In genomic region chr11:12826441-12826840, GRCh38 we compare ENCODE assay signal across 19 cellular contexts.
DNase-seq lines count a peak whose midpoint lies in the region; ATAC-seq and TF ChIP-seq lines count a peak whose summit lies in the region.
"Had no signal": no experiment of that assay in that cellular context is flagged by ENCODE, and none has a peak within 500 bp of the region (broad histone marks: within the 10 kb centered on the region; RNA-seq: fewer than 3 reads in every experiment).

No MANE protein-coding gene starts in this region.

- no peak for TF ChIP-seq RAD21 in IMR-90 (IDR thresholded peaks at IDR 0.05; ENCODE audit: low read length)

- POLR2A ChIA-PET in IMR-90 (lab: Charles Lee; ENCODE audit: unreplicated experiment), result no interaction called here

- no peak overlapping the region for H3K56ac ChIP-seq in IMR-90 (ENCODE audit: extremely low read depth, insufficient read depth, low read length)

- in situ Hi-C loops in IMR-90 (cut with MboI; ENCODE audit: low sequenced_read_pairs), result no loop called here

- no peak overlapping the region for H4K8ac ChIP-seq in IMR-90 (ENCODE audit: low read depth in 2 of 2, low read length in 2 of 2)

- no peaks in the 10 kb centered on the region for H3K9me3 ChIP-seq in IMR-90 (ENCODE audit: control insufficient read depth, insufficient read depth, low read length)
- H3K9me3 ChIP-seq in parathyroid adenoma (ENCODE audit: control insufficient read depth, low read length), result no peaks in the 10 kb centered on the region
- H3K9me3 ChIP-seq in left lung, result no peaks in the 10 kb centered on the region
- H3K9me3 ChIP-seq: BLaER1 treated with 17β-estradiol and CSF1 and Interleukin-3, amounts not matched to agents 10 nM and 100 nM had no signal

- TF ChIP-seq CTCF in IMR-90 (conservative IDR thresholded peaks at IDR 0.05; ENCODE audit: low read depth, low read length) (no peak), parathyroid adenoma (IDR thresholded peaks at IDR 0.05) (no peak), left lung (IDR thresholded peaks at IDR 0.05) (no peak)

- H3K18ac ChIP-seq in IMR-90 (ENCODE audit: low read depth, low read length), result no peak overlapping the region

- TF ChIP-seq POLR2A in IMR-90 (IDR thresholded peaks at IDR 0.05; ENCODE audit: low read depth, low read length), result no peak
- no peak for TF ChIP-seq POLR2A in GM18505 (IDR thresholded peaks at IDR 0.05; ENCODE audit: borderline replicate concordance, extremely low read depth, insufficient read depth, insufficient read length)

- no peak for DNase-seq in IMR-90
- peak; percentile 63 for DNase-seq in amniotic epithelial cell (ENCODE audit: low read depth)
- DNase-seq in NOMO-1 treated with dmso at 0.1 percent for 144 hours (lab: John Stamatoyannopoulos, UW; ENCODE audit: unreplicated experiment), result no peak
- no peak for DNase-seq in left lung
- DNase-seq: CD8-positive, alpha-beta T cell; NCI-H1105; NCI-H1694; NCI-H2081 treated with DMSO at 0.1 percent for 48 hours; NCI-H510A; NCI-H748 treated with DMSO at 0.1 percent for 48 hours; NK-92 treated with Interleukin-12 subunit alpha and Interleukin-12 subunit beta, amount 100 ng/mL, for 24 hours; SHP77 treated with DMSO at 0.1 percent for 48 hours had no signal

- H2AK5ac ChIP-seq in IMR-90 (ENCODE audit: low read depth, low read length), result no peak overlapping the region

- peaks cover 37% of the 10 kb centered on the region for H3K9me1 ChIP-seq in IMR-90 (ENCODE audit: insufficient read depth, low read length)

- H3K9ac ChIP-seq in IMR-90 (ENCODE audit: low read depth, low read length), result no peak overlapping the region
- H3K9ac ChIP-seq in parathyroid adenoma, result no peak overlapping the region
- H3K9ac ChIP-seq: BLaER1 treated with 17β-estradiol and CSF1 and Interleukin-3, amounts not matched to agents 10 nM and 100 nM had no signal

- H2AFZ ChIP-seq in ACC112 (ENCODE audit: low read length, unreplicated experiment) (no peak overlapping the region), IMR-90 (replicated peaks; ENCODE audit: low read length, poor library complexity) (no peak overlapping the region), parathyroid adenoma (no peak overlapping the region)

- CTCF ChIA-PET in IMR-90 (lab: Yijun Ruan, JAX), result interaction anchor here (0.6 kb wide), 1 partner anchor 163 kb away, joined by 8 read pairs; no protein-coding TSS in a partner anchor

- H3K36me3 ChIP-seq in ACC112 (ENCODE audit: insufficient read depth, low read length) (peaks cover 15% of the 10 kb centered on the region), IMR-90 (ENCODE audit: control insufficient read depth, insufficient read depth, low read length) (no peaks in the 10 kb centered on the region), parathyroid adenoma (ENCODE audit: control insufficient read depth, insufficient read depth, low read length) (no peaks in the 10 kb centered on the region), left lung (no peaks in the 10 kb centered on the region)
- H3K36me3 ChIP-seq: BLaER1 treated with 17β-estradiol and CSF1 and Interleukin-3, amounts not matched to agents 10 nM and 100 nM had no signal

- H2BK20ac ChIP-seq in IMR-90 (ENCODE audit: low read depth, low read length), result no peak overlapping the region

- no peak overlapping the region for H2BK5ac ChIP-seq in IMR-90 (ENCODE audit: low read depth, low read length, poor library complexity, severe bottlenecking)

- peaks cover 24 to 87% of the 10 kb centered on the region in 2 experiments for H3K79me1 ChIP-seq in IMR-90 (ENCODE audit: low read depth in 1 of 2, low read length in 2 of 2)

- no peak overlapping the region for H2AK9ac ChIP-seq in IMR-90 (replicated peaks; ENCODE audit: low read depth, low read length, poor library complexity)

- H2BK15ac ChIP-seq in IMR-90 (ENCODE audit: low read depth, low read length), result no peak overlapping the region

- H3K4me2 ChIP-seq in IMR-90 (ENCODE audit: low read depth, low read length) (no peak overlapping the region), parathyroid adenoma (ENCODE audit: low read length) (no peak overlapping the region)
- H3K4me2 ChIP-seq: BLaER1 treated with 17β-estradiol and CSF1 and Interleukin-3, amounts not matched to agents 10 nM and 100 nM had no signal

- H3K27me3 ChIP-seq in ACC112 (ENCODE audit: insufficient read depth, low read length) (no peaks in the 10 kb centered on the region), IMR-90 (ENCODE audit: control insufficient read depth, insufficient read depth, low read length) (no peaks in the 10 kb centered on the region), parathyroid adenoma (ENCODE audit: control insufficient read depth, insufficient read depth, low read length) (no peaks in the 10 kb centered on the region), left lung (peaks cover 0 to 20% of the 10 kb centered on the region in 2 donors)

- no peak overlapping the region for H4K91ac ChIP-seq in IMR-90 (ENCODE audit: insufficient read depth, low read depth, low read length)

- peak overlapping the region; percentile 37 for H3K27ac ChIP-seq in ACC112 (ENCODE audit: low read depth, low read length)
- H3K27ac ChIP-seq in IMR-90 (ENCODE audit: insufficient read depth, low read length), result no peak overlapping the region
- peak overlapping the region; percentile 89 for H3K27ac ChIP-seq in parathyroid adenoma
- H3K27ac ChIP-seq in left lung, result no peak overlapping the region
- H3K27ac ChIP-seq: BLaER1 treated with 17β-estradiol and CSF1 and Interleukin-3, amounts not matched to agents 10 nM and 100 nM had no signal

- H3K23ac ChIP-seq in IMR-90 (ENCODE audit: low read depth, low read length), result peak overlapping the region; percentile 36; the same call in 1 of the 2 replicates

- H3K4me3 ChIP-seq in ACC112 (ENCODE audit: low read depth, low read length), result no peak overlapping the region
- H3K4me3 ChIP-seq in IMR-90 (ENCODE audit: insufficient read depth, low read depth, low read length), result no peak overlapping the region
- H3K4me3 ChIP-seq in parathyroid adenoma (ENCODE audit: low read depth, low read length), result no peak overlapping the region
- H3K4me3 ChIP-seq in left lung, result no peak overlapping the region
- H3K4me3 ChIP-seq: BLaER1 treated with 17β-estradiol and CSF1 and Interleukin-3, amounts not matched to agents 10 nM and 100 nM had no signal

- ATAC-seq in IMR-90 (ENCODE audit: low read depth), result no peak
- ATAC-seq in GM18505 (IDR thresholded peaks at IDR 0.05; ENCODE audit: unreplicated experiment), result no peak
- no peak for ATAC-seq in GM21381 (IDR thresholded peaks at IDR 0.05; ENCODE audit: unreplicated experiment)
- ATAC-seq in left lung, result no peak
- ATAC-seq: CD8-positive, alpha-beta T cell; HCT116; SK-N-SH treated with all-trans-retinoic acid at 6 μM for 48 hours had no signal

- dilution Hi-C loops in IMR-90 (cut with HindIII; ENCODE audit: low sequenced_read_pairs, unreplicated experiment), result no loop called here

- intact Hi-C loops in IMR-90 (cut with micrococcal nuclease), result no loop called here
- intact Hi-C loops in left lung (cut with DNase I), result no loop called here

- H4K5ac ChIP-seq in IMR-90 (ENCODE audit: low read depth, low read length), result no peak overlapping the region

- BruUV-seq in IMR-90 (replicated peaks; lab: Mats Ljungman, UMichigan), result no TSS peak

- H3K4ac ChIP-seq in IMR-90 (ENCODE audit: low read depth, low read length), result no peak overlapping the region

- no peak overlapping the region for H3K14ac ChIP-seq in IMR-90 (replicated peaks; ENCODE audit: low read depth, low read length)

- H2BK120ac ChIP-seq in IMR-90 (ENCODE audit: low read depth, low read length), result no peak overlapping the region

- H4K20me1 ChIP-seq in IMR-90 (ENCODE audit: insufficient read depth, low read length), result peaks cover 78% of the 10 kb centered on the region
- H4K20me1 ChIP-seq: BLaER1 treated with 17β-estradiol and CSF1 and Interleukin-3, amounts not matched to agents 10 nM and 100 nM had no signal

- no CpG with 5 or more reads among the region's 2 CpGs for WGBS in IMR-90 (ENCODE audit: extremely low coverage in 2 of 2, insufficient read length in 1 of 2), 2 experiments

- H3K4me1 ChIP-seq in ACC112 (ENCODE audit: control insufficient read depth, insufficient read depth, low read length, unreplicated experiment) (peaks cover 31% of the 10 kb centered on the region), IMR-90 (ENCODE audit: control insufficient read depth, insufficient read depth, low read length) (peaks cover 16% of the 10 kb centered on the region), parathyroid adenoma (peaks cover 18% of the 10 kb centered on the region), left lung (peaks cover 6 to 22% of the 10 kb centered on the region in 2 donors)

- H3K79me2 ChIP-seq in ACC112 (ENCODE audit: control insufficient read depth, insufficient read depth, low read length, unreplicated experiment) (peaks cover 85% of the 10 kb centered on the region), parathyroid adenoma (peaks cover 6% of the 10 kb centered on the region)

TF ChIP-seq in IMR-90, 13 proteins besides CTCF, POLR2A, EP300 and RAD21 (continues in another document):
- no peak for TF ChIP-seq CHD1 (IDR thresholded peaks at IDR 0.05; ENCODE audit: low read depth, low read length)
- TF ChIP-seq, protein P1, sequence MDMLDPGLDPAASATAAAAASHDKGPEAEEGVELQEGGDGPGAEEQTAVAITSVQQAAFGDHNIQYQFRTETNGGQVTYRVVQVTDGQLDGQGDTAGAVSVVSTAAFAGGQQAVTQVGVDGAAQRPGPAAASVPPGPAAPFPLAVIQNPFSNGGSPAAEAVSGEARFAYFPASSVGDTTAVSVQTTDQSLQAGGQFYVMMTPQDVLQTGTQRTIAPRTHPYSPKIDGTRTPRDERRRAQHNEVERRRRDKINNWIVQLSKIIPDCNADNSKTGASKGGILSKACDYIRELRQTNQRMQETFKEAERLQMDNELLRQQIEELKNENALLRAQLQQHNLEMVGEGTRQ (IDR thresholded peaks at IDR 0.05; ENCODE audit: low read depth, low read length), result no peak
- TF ChIP-seq FOS (IDR thresholded peaks at IDR 0.05; ENCODE audit: low read depth, low read length), result no peak
- no peak for TF ChIP-seq NFE2L2 (IDR thresholded peaks at IDR 0.05; ENCODE audit: low read depth, low read length)
- no peak for TF ChIP-seq ELK1 (IDR thresholded peaks at IDR 0.05; ENCODE audit: borderline replicate concordance, low read depth, low read length)
- TF ChIP-seq MXI1 (IDR thresholded peaks at IDR 0.05; ENCODE audit: borderline replicate concordance, low read depth, low read length), result no peak
- TF ChIP-seq RFX5 (IDR thresholded peaks at IDR 0.05; ENCODE audit: low read depth, low read length), result no peak
- TF ChIP-seq SMC3 (IDR thresholded peaks at IDR 0.05; ENCODE audit: low read depth, low read length), result no peak
- no peak for TF ChIP-seq MAZ (IDR thresholded peaks at IDR 0.05; ENCODE audit: borderline replicate concordance, low read depth, low read length)

Comparison
In these comparisons a context has a peak if more than half of its experiments do, and no peak if none do; other contexts are left out.
1. H3K27ac ChIP-seq: peak in ACC112 (single experiment) and parathyroid adenoma (single experiment); none in IMR-90 (single experiment) and left lung (0 of 2).